In genomic region chr14:68995731-68996130, GRCh38 we compare ENCODE assay signal across 19 cellular contexts. TPM values are rescaled to one million over a fixed set of nuclear protein-coding genes. Genes with fewer than 3 reads are reported as not detected.
DNase-seq lines count a peak whose midpoint lies in the region; ATAC-seq lines count a peak whose summit lies in the region.
"Had no signal": no experiment of that assay in that cellular context is flagged by ENCODE, and none has a peak within 500 bp of the region (broad histone marks: within the 10 kb centered on the region; RNA-seq: fewer than 3 reads in every experiment).

No MANE protein-coding gene starts in this region.

- intact Hi-C loops in activated CD4-positive, alpha-beta T cell treated with anti-CD3 and anti-CD28 coated beads, Interleukin-2, amount 10 ng/mL, durations not matched to agents 24 days and 14 days (cut with micrococcal nuclease): no loop called here

- peaks cover 2% of the 10 kb centered on the region for H3K27me3 Mint-ChIP-seq in activated CD4-positive, alpha-beta T cell treated with anti-CD3 and anti-CD28 coated beads, Interleukin-2, amount 10 ng/mL, durations not matched to agents 24 days and 14 days
- H3K27me3 Mint-ChIP-seq in activated CD8-positive, alpha-beta memory T cell treated with anti-CD3 and anti-CD28 coated beads, Interleukin-2, amount 10 ng/mL, durations not matched to agents 7 days and 5 days: peaks cover 12% of the 10 kb centered on the region
- H3K27me3 Mint-ChIP-seq in CD4-positive, CD25-positive, alpha-beta regulatory T cell: peaks cover 4% of the 10 kb centered on the region
- H3K27me3 Mint-ChIP-seq in activated T-helper 17 cell treated with anti-CD3 and anti-CD28 coated beads, Interleukin-2, amount 50 U/mL, for 72 hours: no peaks in the 10 kb centered on the region

- peaks cover 8% of the 10 kb centered on the region for H3K9me3 Mint-ChIP-seq in activated CD4-positive, alpha-beta T cell treated with anti-CD3 and anti-CD28 coated beads, Interleukin-2, amount 10 ng/mL, durations not matched to agents 24 days and 14 days
- no peaks in the 10 kb centered on the region for H3K9me3 Mint-ChIP-seq in activated CD8-positive, alpha-beta memory T cell treated with anti-CD3 and anti-CD28 coated beads, Interleukin-2, amount 10 ng/mL, durations not matched to agents 7 days and 5 days (ENCODE audit: low read depth)
- peaks cover 0 to 2% (median 0%) of the 10 kb centered on the region in 7 donors for H3K9me3 Mint-ChIP-seq in CD4-positive, CD25-positive, alpha-beta regulatory T cell
- H3K9me3 Mint-ChIP-seq in activated T-helper 17 cell treated with anti-CD3 and anti-CD28 coated beads, Interleukin-2, amount 50 U/mL, for 72 hours: no peaks in the 10 kb centered on the region
- H3K9me3 Mint-ChIP-seq: CD8-positive, alpha-beta memory T cell had no signal

- no peaks in the 10 kb centered on the region for H3K36me3 ChIP-seq in CD4-positive, CD25-positive, alpha-beta regulatory T cell (ENCODE audit: control insufficient read depth, insufficient read depth, low read length)
- H3K36me3 ChIP-seq: BLaER1 had no signal

- no peak for ATAC-seq in activated CD8-positive, alpha-beta memory T cell treated with anti-CD3 and anti-CD28 coated beads, Interleukin-2, amount 10 ng/mL, durations not matched to agents 7 days and 5 days
- ATAC-seq in CD4-positive, CD25-positive, alpha-beta regulatory T cell (ENCODE audit: low read depth in 2 of 2): peak in 1 of 2 donors; percentile 64
- no peak for ATAC-seq in activated T-helper 17 cell treated with anti-CD3 and anti-CD28 coated beads, Interleukin-2, amount 50 U/mL, for 72 hours (replicated peaks)
- ATAC-seq in HG03432 (IDR thresholded peaks at IDR 0.05; ENCODE audit: unreplicated experiment): no peak
- ATAC-seq: GM12878 had no signal

- DNase-seq in activated CD4-positive, alpha-beta T cell treated with anti-CD3 and anti-CD28 coated beads, Interleukin-2, amount 10 ng/mL, durations not matched to agents 24 days and 14 days: no peak
- no peak for DNase-seq in activated CD4-positive, alpha-beta T cell treated with anti-CD3 and anti-CD28 coated beads for 1 hour
- no peak for DNase-seq in activated CD8-positive, alpha-beta memory T cell treated with anti-CD3 and anti-CD28 coated beads, Interleukin-2, amount 10 ng/mL, durations not matched to agents 7 days and 5 days
- no peak for DNase-seq in activated CD8-positive, alpha-beta memory T cell treated with anti-CD3 and anti-CD28 coated beads for 24 hours
- peak in 1 of 3 donors; percentile 81 for DNase-seq in CD4-positive, CD25-positive, alpha-beta regulatory T cell
- no peak for DNase-seq in iPS-NIHi7 (ENCODE audit: extremely low spot score)
- DNase-seq: 8988T; CD8-positive, alpha-beta memory T cell; COR-L47; DMS 273 treated with DMSO at 0.1 percent for 48 hours; DMS53; DND-41; EL; H9 had no signal

- no peak overlapping the region for H3K4me3 ChIP-seq in CD4-positive, CD25-positive, alpha-beta regulatory T cell (ENCODE audit: low read depth, low read length)
- H3K4me3 ChIP-seq: BLaER1, GM12878 had no signal

- H3K27me3 ChIP-seq in CD4-positive, CD25-positive, alpha-beta regulatory T cell (ENCODE audit: control insufficient read depth, insufficient read depth, low read length): no peaks in the 10 kb centered on the region
- H3K27me3 ChIP-seq: BLaER1 had no signal

- peak overlapping the region; percentile 18 for H3K27ac Mint-ChIP-seq in activated CD4-positive, alpha-beta T cell treated with anti-CD3 and anti-CD28 coated beads, Interleukin-2, amount 10 ng/mL, durations not matched to agents 24 days and 14 days
- peak overlapping the region; percentile 66 for H3K27ac Mint-ChIP-seq in activated CD8-positive, alpha-beta memory T cell treated with anti-CD3 and anti-CD28 coated beads, Interleukin-2, amount 10 ng/mL, durations not matched to agents 7 days and 5 days
- H3K27ac Mint-ChIP-seq in CD4-positive, CD25-positive, alpha-beta regulatory T cell: peak overlapping the region in 2 of 3 donors; percentile 7 to 72
- peak overlapping the region; percentile 4 for H3K27ac Mint-ChIP-seq in activated T-helper 17 cell treated with anti-CD3 and anti-CD28 coated beads, Interleukin-2, amount 50 U/mL, for 72 hours
- H3K27ac Mint-ChIP-seq: CD8-positive, alpha-beta memory T cell; H9 had no signal

- H3K4me1 ChIP-seq in CD4-positive, CD25-positive, alpha-beta regulatory T cell (ENCODE audit: control insufficient read depth, insufficient read depth, low read length, poor library complexity, severe bottlenecking): peaks cover 5% of the 10 kb centered on the region

- CTCF ChIA-PET in activated CD8-positive, alpha-beta memory T cell treated with anti-CD3 and anti-CD28 coated beads, Interleukin-2, amount 10 ng/mL, durations not matched to agents 7 days and 5 days (lab: Charles Lee): no interaction called here

- peaks cover 10% of the 10 kb centered on the region for H3K4me1 Mint-ChIP-seq in activated CD4-positive, alpha-beta T cell treated with anti-CD3 and anti-CD28 coated beads, Interleukin-2, amount 10 ng/mL, durations not matched to agents 24 days and 14 days
- H3K4me1 Mint-ChIP-seq in activated CD8-positive, alpha-beta memory T cell treated with anti-CD3 and anti-CD28 coated beads, Interleukin-2, amount 10 ng/mL, durations not matched to agents 7 days and 5 days: peaks cover 31% of the 10 kb centered on the region
- peaks cover 4 to 28% (median 6%) of the 10 kb centered on the region in 4 donors for H3K4me1 Mint-ChIP-seq in CD4-positive, CD25-positive, alpha-beta regulatory T cell
- peaks cover 6% of the 10 kb centered on the region for H3K4me1 Mint-ChIP-seq in activated T-helper 17 cell treated with anti-CD3 and anti-CD28 coated beads, Interleukin-2, amount 50 U/mL, for 72 hours

- no peak overlapping the region for H3K27ac ChIP-seq in CD4-positive, CD25-positive, alpha-beta regulatory T cell (ENCODE audit: insufficient read depth, low read length, poor library complexity, severe bottlenecking)
- H3K27ac ChIP-seq: BLaER1 had no signal

- no peaks in the 10 kb centered on the region for H3K36me3 Mint-ChIP-seq in activated CD4-positive, alpha-beta T cell treated with anti-CD3 and anti-CD28 coated beads, Interleukin-2, amount 10 ng/mL, durations not matched to agents 24 days and 14 days (ENCODE audit: low read depth)
- peaks cover 11% of the 10 kb centered on the region for H3K36me3 Mint-ChIP-seq in activated CD8-positive, alpha-beta memory T cell treated with anti-CD3 and anti-CD28 coated beads, Interleukin-2, amount 10 ng/mL, durations not matched to agents 7 days and 5 days
- no peaks in the 10 kb centered on the region for H3K36me3 Mint-ChIP-seq in CD4-positive, CD25-positive, alpha-beta regulatory T cell
- H3K36me3 Mint-ChIP-seq in activated T-helper 17 cell treated with anti-CD3 and anti-CD28 coated beads, Interleukin-2, amount 50 U/mL, for 72 hours (ENCODE audit: low read depth): no peaks in the 10 kb centered on the region
- H3K36me3 Mint-ChIP-seq: CD14-positive monocyte; CD8-positive, alpha-beta memory T cell had no signal

- H3K9me3 ChIP-seq in CD4-positive, CD25-positive, alpha-beta regulatory T cell (ENCODE audit: control insufficient read depth in 2 of 2, low read length in 2 of 2): no peaks in the 10 kb centered on the region
- H3K9me3 ChIP-seq: BLaER1 had no signal

- peak overlapping the region; percentile 34 for H3K4me3 Mint-ChIP-seq in activated CD4-positive, alpha-beta T cell treated with anti-CD3 and anti-CD28 coated beads, Interleukin-2, amount 10 ng/mL, durations not matched to agents 24 days and 14 days
- no peak overlapping the region for H3K4me3 Mint-ChIP-seq in activated CD8-positive, alpha-beta memory T cell treated with anti-CD3 and anti-CD28 coated beads, Interleukin-2, amount 10 ng/mL, durations not matched to agents 7 days and 5 days
- peak overlapping the region in 3 of 4 donors; percentile 4 to 36 (median 7) for H3K4me3 Mint-ChIP-seq in CD4-positive, CD25-positive, alpha-beta regulatory T cell
- no peak overlapping the region for H3K4me3 Mint-ChIP-seq in activated T-helper 17 cell treated with anti-CD3 and anti-CD28 coated beads, Interleukin-2, amount 50 U/mL, for 72 hours
- H3K4me3 Mint-ChIP-seq: CD14-positive monocyte; CD8-positive, alpha-beta memory T cell; H9 had no signal

RNA-seq across cellular contexts. Expression of gene ACTN1, which starts 16.6 kb away (rescaled TPM):
- 44.9 and 52.6 TPM in 2 replicates for total RNA-seq in activated CD4-positive, alpha-beta T cell treated with anti-CD3 and anti-CD28 coated beads, Interleukin-2, amount 10 ng/mL, durations not matched to agents 24 days and 14 days
- total RNA-seq in activated CD8-positive, alpha-beta memory T cell treated with anti-CD3 and anti-CD28 coated beads, Interleukin-2, amount 10 ng/mL, durations not matched to agents 7 days and 5 days: 10 to 100 TPM; 26.8 to 56.0 TPM
- 47.5 TPM for total RNA-seq in CD4-positive, CD25-positive, alpha-beta regulatory T cell
- polyA plus RNA-seq in CD4-positive, CD25-positive, alpha-beta regulatory T cell: 10 to 100 TPM; 28.3 to 78.8 (median 51.8) TPM
- 10 to 100 TPM; 38.3 to 54.1 TPM for total RNA-seq in activated T-helper 17 cell treated with anti-CD3 and anti-CD28 coated beads, Interleukin-2, amount 50 U/mL, for 72 hours

Comparison
In these comparisons a context has a peak if more than half of its experiments do, and no peak if none do; other contexts are left out.
1. H3K27ac Mint-ChIP-seq: peak in every context shown above with its lines; median percentile 66 in activated CD8-positive, alpha-beta memory T cell treated with anti-CD3 and anti-CD28 coated beads, Interleukin-2, amount 10 ng/mL, durations not matched to agents 7 days and 5 days; 40 in CD4-positive, CD25-positive, alpha-beta regulatory T cell; 18 in activated CD4-positive, alpha-beta T cell treated with anti-CD3 and anti-CD28 coated beads, Interleukin-2, amount 10 ng/mL, durations not matched to agents 24 days and 14 days; 4 in activated T-helper 17 cell treated with anti-CD3 and anti-CD28 coated beads, Interleukin-2, amount 50 U/mL, for 72 hours.
2. H3K4me3 Mint-ChIP-seq: peak in activated CD4-positive, alpha-beta T cell treated with anti-CD3 and anti-CD28 coated beads, Interleukin-2, amount 10 ng/mL, durations not matched to agents 24 days and 14 days (single experiment) and CD4-positive, CD25-positive, alpha-beta regulatory T cell (3 of 4); none in activated CD8-positive, alpha-beta memory T cell treated with anti-CD3 and anti-CD28 coated beads, Interleukin-2, amount 10 ng/mL, durations not matched to agents 7 days and 5 days (single experiment) and activated T-helper 17 cell treated with anti-CD3 and anti-CD28 coated beads, Interleukin-2, amount 50 U/mL, for 72 hours (single experiment).